Comparison of ENCODE assay signal across 8 cellular contexts in the genomic region with DNA sequence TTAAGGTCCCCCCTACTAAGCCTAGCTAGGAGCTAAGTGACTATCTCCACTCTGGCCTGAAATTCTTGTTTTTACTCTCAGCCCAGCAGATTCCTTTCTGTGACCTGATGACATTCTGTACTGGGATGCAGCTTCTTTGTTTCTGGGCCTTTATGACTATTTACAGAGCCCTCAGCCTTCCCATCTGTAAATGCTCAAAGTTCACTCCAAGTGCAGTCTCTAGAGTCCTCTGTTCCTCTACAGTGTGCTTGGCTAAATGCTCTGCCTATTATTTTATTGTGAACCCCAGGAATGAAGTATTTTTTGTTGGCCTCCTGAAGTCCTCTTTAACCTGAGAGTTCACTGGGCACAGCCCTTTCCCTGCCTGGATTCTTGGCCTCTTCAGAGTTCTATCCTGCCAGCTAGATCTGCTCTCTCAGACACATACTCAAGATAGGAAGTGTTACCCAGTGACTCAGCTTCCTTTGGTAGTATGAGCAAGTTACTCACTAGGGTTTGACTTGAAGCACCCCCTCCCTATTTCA.
DNase-seq lines count a peak whose midpoint lies in the region; ATAC-seq and TF ChIP-seq lines count a peak whose summit lies in the region.

No MANE protein-coding gene starts in this region.

- no peaks in the 10 kb centered on the region for H3K9me2 ChIP-seq in Loucy (replicated peaks; ENCODE audit: low read depth, low read length)

- CTCF ChIA-PET in CD8-positive, alpha-beta memory T cell (lab: Charles Lee) = no interaction called here

- H3K27ac ChIP-seq in cardiac muscle cell = peak overlapping the region; percentile 16
- H3K27ac ChIP-seq in stomach smooth muscle (ENCODE audit: low read length) = peak overlapping the region; percentile 7
- no peak overlapping the region for H3K27ac ChIP-seq in CD8-positive, alpha-beta memory T cell (ENCODE audit: low read depth, low read length)

- no peak overlapping the region for H3K9ac ChIP-seq in Loucy (ENCODE audit: low read depth, low read length, poor library complexity, severe bottlenecking)
- no peak overlapping the region for H3K9ac ChIP-seq in stomach smooth muscle (ENCODE audit: low read length in 2 of 2)

- peak overlapping the region; percentile 67 for H2AFZ ChIP-seq in Loucy (ENCODE audit: low read length)

- H3K36me3 Mint-ChIP-seq in CD8-positive, alpha-beta memory T cell = no peaks in the 10 kb centered on the region

- peak; percentile 71 for ATAC-seq in GM21447 (IDR thresholded peaks at IDR 0.05; ENCODE audit: unreplicated experiment)
- ATAC-seq in GM21360 (IDR thresholded peaks at IDR 0.05; ENCODE audit: unreplicated experiment) = no peak

- H3K36me3 ChIP-seq in Loucy (ENCODE audit: insufficient read depth, low read length) (no peaks in the 10 kb centered on the region), cardiac muscle cell (no peaks in the 10 kb centered on the region), stomach smooth muscle (ENCODE audit: control insufficient read depth in 2 of 2, insufficient read depth in 2 of 2, low read length in 2 of 2) (no peaks in the 10 kb centered on the region)
- no peaks in the 10 kb centered on the region for H3K36me3 ChIP-seq in CD8-positive, alpha-beta memory T cell (ENCODE audit: insufficient read depth, low read length)

- H3K4me3 ChIP-seq in Loucy (ENCODE audit: low read length, poor library complexity, severe bottlenecking) = no peak overlapping the region
- H3K4me3 ChIP-seq in cardiac muscle cell = no peak overlapping the region
- no peak overlapping the region for H3K4me3 ChIP-seq in stomach smooth muscle (ENCODE audit: low read length in 2 of 2)
- no peak overlapping the region for H3K4me3 ChIP-seq in CD8-positive, alpha-beta memory T cell (ENCODE audit: low read length)

- H3K4me3 Mint-ChIP-seq in CD8-positive, alpha-beta memory T cell = no peak overlapping the region

- no peaks in the 10 kb centered on the region for H3K4me1 Mint-ChIP-seq in CD8-positive, alpha-beta memory T cell

- no peaks in the 10 kb centered on the region for H3F3A ChIP-seq in Loucy (ENCODE audit: low read depth)

- peaks cover 1 to 9% of the 10 kb centered on the region in 2 donors for H3K27me3 Mint-ChIP-seq in CD8-positive, alpha-beta memory T cell

- H3K4me2 ChIP-seq in Loucy (ENCODE audit: low read depth, low read length, poor library complexity, severe bottlenecking) = peak overlapping the region; percentile 44

- DNase-seq in AG08395 (ENCODE audit: low spot score) (peak; percentile 10), cardiac muscle cell (ENCODE audit: low read depth in 1 of 2, low spot score in 1 of 2) (peak; percentile 7 to 83)
- DNase-seq in activated effector memory CD4-positive, alpha-beta T cell treated with Interleukin-2 at 50 U/mL for 16 hours = no peak
- DNase-seq in CD8-positive, alpha-beta memory T cell = no peak

- TF ChIP-seq CTCF in Loucy (conservative IDR thresholded peaks at IDR 0.05; ENCODE audit: low read length) (no peak), cardiac muscle cell (IDR thresholded peaks at IDR 0.05; ENCODE audit: low read depth, low read length) (no peak)

- H3K27ac Mint-ChIP-seq in CD8-positive, alpha-beta memory T cell = no peak overlapping the region

- H3K27me3 ChIP-seq in Loucy (ENCODE audit: insufficient read depth, low read length, poor library complexity, severe bottlenecking) (no peaks in the 10 kb centered on the region), cardiac muscle cell (no peaks in the 10 kb centered on the region), stomach smooth muscle (ENCODE audit: control insufficient read depth in 1 of 2, insufficient read depth in 2 of 2, low read length in 2 of 2) (no peaks in the 10 kb centered on the region)
- H3K27me3 ChIP-seq in CD8-positive, alpha-beta memory T cell (ENCODE audit: insufficient read depth, low read length, poor library complexity, severe bottlenecking) = no peaks in the 10 kb centered on the region

- H3K9me3 Mint-ChIP-seq in CD8-positive, alpha-beta memory T cell = no peaks in the 10 kb centered on the region

- H4K20me1 ChIP-seq in Loucy (ENCODE audit: insufficient read depth, low read length, poor library complexity, severe bottlenecking) = no peaks in the 10 kb centered on the region

- H3K9me3 ChIP-seq in Loucy (ENCODE audit: insufficient read depth, low read depth, low read length) (no peaks in the 10 kb centered on the region), cardiac muscle cell (ENCODE audit: low read depth) (no peaks in the 10 kb centered on the region), stomach smooth muscle (ENCODE audit: control insufficient read depth in 2 of 2, low read length in 2 of 2) (no peaks in the 10 kb centered on the region)
- H3K9me3 ChIP-seq in CD8-positive, alpha-beta memory T cell (ENCODE audit: low read length) = no peaks in the 10 kb centered on the region

- no peaks in the 10 kb centered on the region for H3K79me2 ChIP-seq in Loucy (ENCODE audit: insufficient read depth, low read length)

- POLR2A ChIA-PET in CD8-positive, alpha-beta memory T cell (lab: Charles Lee) = no interaction called here

- H3K4me1 ChIP-seq in Loucy (ENCODE audit: insufficient read depth, low read length, poor library complexity, severe bottlenecking) (peaks cover 12% of the 10 kb centered on the region), cardiac muscle cell (ENCODE audit: low read depth) (peaks cover 8% of the 10 kb centered on the region), stomach smooth muscle (ENCODE audit: control insufficient read depth, insufficient read depth, low read length) (no peaks in the 10 kb centered on the region)
- H3K4me1 ChIP-seq in CD8-positive, alpha-beta memory T cell (ENCODE audit: insufficient read depth, low read length) = no peaks in the 10 kb centered on the region

Comparison
In these comparisons a context has a peak if more than half of its experiments do, and no peak if none do; other contexts are left out.
1. DNase-seq: peak in AG08395 (single experiment) and cardiac muscle cell (2 of 2); none in activated effector memory CD4-positive, alpha-beta T cell treated with Interleukin-2 at 50 U/mL for 16 hours (single experiment) and CD8-positive, alpha-beta memory T cell (0 of 5).